Comparison of ENCODE assay signal across 1 cellular context in genomic region chr11:86291466-86292262, GRCh38.
TF ChIP-seq lines count a peak whose summit lies in the region.

No MANE protein-coding gene starts in this region.

TF ChIP-seq in K562, 482 proteins besides CTCF, POLR2A, EP300 and RAD21 (continued from another document):
- TF ChIP-seq TSHZ1 (CRISPR knock-in tag; IDR thresholded peaks at IDR 0.05) = no peak
- no peak for TF ChIP-seq NRF1 (conservative IDR thresholded peaks at IDR 0.05 in 1 of 2, IDR thresholded peaks at IDR 0.05 in 1 of 2)
- TF ChIP-seq JUN (IDR thresholded peaks at IDR 0.05; ENCODE audit: borderline replicate concordance, low read depth, low read length) = no peak
- no peak for TF ChIP-seq JUN (CRISPR knock-in tag; IDR thresholded peaks at IDR 0.05; ENCODE audit: borderline replicate concordance)
- no peak for TF ChIP-seq ZNF3 (CRISPR knock-in tag; IDR thresholded peaks at IDR 0.05)
- no peak for TF ChIP-seq CCAR2 (IDR thresholded peaks at IDR 0.05; ENCODE audit: low read depth, low read length)
- TF ChIP-seq ESRRB (CRISPR knock-in tag; IDR thresholded peaks at IDR 0.05; ENCODE audit: borderline replicate concordance) = no peak
- TF ChIP-seq ATF1 (CRISPR knock-in tag; IDR thresholded peaks at IDR 0.05) = no peak
- 0 out of 2 replicates have a peak, but pooled peaks have one; percentile 13 for TF ChIP-seq ATF1 (tag; IDR thresholded peaks at IDR 0.05)
- TF ChIP-seq ARNT (IDR thresholded peaks at IDR 0.05) = 0 out of 4 replicates have a peak, but pooled peaks of 1 of the 2 experiments have one; percentile 52
- no peak for TF ChIP-seq SMAD2 (IDR thresholded peaks at IDR 0.05; ENCODE audit: low read depth, low read length)
- no peak for TF ChIP-seq ARID3A (IDR thresholded peaks at IDR 0.05; ENCODE audit: borderline replicate concordance, low read depth, low read length)
- no peak for TF ChIP-seq SREBF1 (IDR thresholded peaks at IDR 0.05; ENCODE audit: borderline replicate concordance, low read depth, low read length)
- no peak for TF ChIP-seq ZNF407 (IDR thresholded peaks at IDR 0.05; ENCODE audit: low read depth)
- no peak for TF ChIP-seq TEAD4 (IDR thresholded peaks at IDR 0.05; ENCODE audit: low read length)
- no peak for TF ChIP-seq TEAD4 (CRISPR knock-in tag; IDR thresholded peaks at IDR 0.05; ENCODE audit: borderline replicate concordance)
- peak; percentile 28; the same call in 1 of the 2 replicates for TF ChIP-seq ZNF316 (IDR thresholded peaks at IDR 0.05)
- no peak for TF ChIP-seq SIN3A (IDR thresholded peaks at IDR 0.05; ENCODE audit: borderline replicate concordance in 2 of 2, control insufficient read depth in 1 of 2, low read depth in 2 of 2, low read length in 2 of 2)
- no peak for TF ChIP-seq ETS1 (conservative IDR thresholded peaks at IDR 0.05; ENCODE audit: control insufficient read depth, low read depth, low read length)
- TF ChIP-seq NCOA2 (IDR thresholded peaks at IDR 0.05; ENCODE audit: partially characterized antibody in 2 of 2) = no peak
- TF ChIP-seq CREB3L1 (IDR thresholded peaks at IDR 0.05; ENCODE audit: borderline replicate concordance, low read depth) = no peak
- TF ChIP-seq SMAD3 (CRISPR knock-in tag; conservative IDR thresholded peaks at IDR 0.05) = no peak
- no peak for TF ChIP-seq NFE2 (IDR thresholded peaks at IDR 0.05; ENCODE audit: low read depth)
- no peak for TF ChIP-seq CREB3 (tag; conservative IDR thresholded peaks at IDR 0.05; ENCODE audit: low read depth)
- no peak for TF ChIP-seq JUNB (CRISPR knock-in tag; conservative IDR thresholded peaks at IDR 0.05)
- TF ChIP-seq ZNF830 (CRISPR knock-in tag; IDR thresholded peaks at IDR 0.05) = no peak
- no peak for TF ChIP-seq RBM22 (IDR thresholded peaks at IDR 0.05; ENCODE audit: low read depth, low read length, poor library complexity, severe bottlenecking)
